8 cellular contexts compared by ENCODE assay signal in the genomic region with DNA sequence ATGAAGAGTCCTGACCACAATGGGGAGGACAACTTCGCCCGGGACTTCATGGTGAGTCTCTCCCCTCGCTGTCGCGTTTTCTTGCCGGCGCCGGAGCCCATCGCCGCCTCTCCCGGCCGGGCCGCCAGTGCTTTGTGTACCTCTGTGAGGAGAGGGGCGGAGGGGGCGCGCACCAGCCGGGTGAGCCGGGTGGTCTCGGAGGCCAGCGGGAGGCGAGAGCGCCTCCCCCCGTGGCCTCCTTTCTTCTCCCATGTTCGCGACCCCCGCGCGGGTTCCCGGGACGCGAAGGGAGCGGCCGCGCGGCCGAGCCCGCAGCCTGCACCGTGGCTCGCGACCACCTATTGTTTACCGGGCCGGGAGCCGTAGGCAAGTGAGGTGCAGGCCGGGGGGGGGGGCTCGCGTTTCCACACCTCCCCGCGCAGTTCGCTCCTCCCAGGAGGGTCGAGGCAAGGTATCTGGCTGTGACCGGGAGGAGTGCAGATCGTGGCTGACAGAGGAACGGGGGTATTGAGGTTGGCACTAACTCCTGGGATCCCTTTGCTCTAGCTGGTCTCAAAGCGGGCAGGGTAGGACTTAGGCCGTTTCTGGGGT. TPM values are rescaled to one million over a fixed set of nuclear protein-coding genes. Genes with fewer than 3 reads are reported as not detected.
DNase-seq lines count a peak whose midpoint lies in the region; ATAC-seq and TF ChIP-seq lines count a peak whose summit lies in the region.

No MANE protein-coding gene starts in this region.

- CTCF ChIA-PET in CD4-positive, alpha-beta T cell (lab: Charles Lee), result no interaction called here

- DNase-seq in CD4-positive, alpha-beta T cell, result peak in 8 of 10 experiments; percentile 6 to 52 (median 24)
- peak; percentile 74 for DNase-seq in NAMALWA (ENCODE audit: low spot score)
- peak; percentile 59 for DNase-seq in activated CD4-positive, CD25-positive, alpha-beta regulatory T cell treated with anti-CD3 and anti-CD28 coated beads, Interleukin-2, amount 50 U/mL, for 72 hours
- peak; percentile 24 for DNase-seq in cerebellum (ENCODE audit: low spot score)
- DNase-seq in left colon, result peak; percentile 40 to 63
- peak; percentile 17 to 47 for DNase-seq in stimulated activated CD4-positive, alpha-beta T cell treated with anti-CD3 and anti-CD28 coated beads, Interleukin-4, amount 100 ng/mL, for 48 hours (ENCODE audit: low read depth in 2 of 2)
- no peak for DNase-seq in NK-92 (lab: John Stamatoyannopoulos, UW; ENCODE audit: unreplicated experiment)

- peak overlapping the region; percentile 72 for H3K27ac Mint-ChIP-seq in CD4-positive, alpha-beta T cell

- H3K27me3 Mint-ChIP-seq in CD4-positive, alpha-beta T cell, result no peaks in the 10 kb centered on the region

- H3K9me3 ChIP-seq in CD4-positive, alpha-beta T cell (ENCODE audit: control insufficient read depth, low read length), result no peaks in the 10 kb centered on the region

- ATAC-seq in CD4-positive, alpha-beta T cell (ENCODE audit: poor library complexity), result peak; percentile 11
- ATAC-seq in GM21576 (IDR thresholded peaks at IDR 0.05; ENCODE audit: unreplicated experiment), result peak; percentile 10
- ATAC-seq in left colon, result peak; percentile 25

- no peaks in the 10 kb centered on the region for H3K9me3 Mint-ChIP-seq in CD4-positive, alpha-beta T cell

- no peaks in the 10 kb centered on the region for H3K36me3 Mint-ChIP-seq in CD4-positive, alpha-beta T cell (ENCODE audit: low read depth)

- H3K4me3 Mint-ChIP-seq in CD4-positive, alpha-beta T cell, result peak overlapping the region; percentile 91

- no peak overlapping the region for H3K27ac ChIP-seq in CD4-positive, alpha-beta T cell (ENCODE audit: low read depth, low read length)

- POLR2A ChIA-PET in CD4-positive, alpha-beta T cell (lab: Charles Lee), result interaction anchor here (0.5 to 1.0 kb wide), 2 partner anchors 16 to 159 kb away, joined by 3 to 5 read pairs; a partner anchor contains a TSS

- intact Hi-C loops in CD4-positive, alpha-beta T cell (cut with DNase I, micrococcal nuclease), result loop anchor here (2.0 to 10.0 kb wide), 7 partner anchors 119 to 1143 kb away; a partner anchor contains a TSS
- intact Hi-C loops in left colon (cut with DNase I, micrococcal nuclease), result no loop called here

- TF ChIP-seq CTCF in CD4-positive, alpha-beta T cell (IDR thresholded peaks at IDR 0.05), result no peak

- no peaks in the 10 kb centered on the region for H3K27me3 ChIP-seq in CD4-positive, alpha-beta T cell (ENCODE audit: control insufficient read depth, insufficient read depth, low read length)

- H3K4me1 Mint-ChIP-seq in CD4-positive, alpha-beta T cell (ENCODE audit: low read depth), result peaks cover 31% of the 10 kb centered on the region

RNA-seq across cellular contexts. Expression of a gene that starts 0.6 kb away (rescaled TPM):
- total RNA-seq in CD4-positive, alpha-beta T cell, result 10 to 100 TPM; 11.7 to 14.8 TPM
- 102 TPM for total RNA-seq in cerebellum
- total RNA-seq in left colon, result 10 to 100 TPM; 40.6 to 46.6 TPM

Comparison
In these comparisons a context has a peak if more than half of its experiments do, and no peak if none do; other contexts are left out.
1. intact Hi-C loops: an anchor here in CD4-positive, alpha-beta T cell (2.0 to 10.0 kb wide); none called in left colon.